In genomic region chr3:170524072-170524471, GRCh38 we compare ENCODE assay signal across 22 cellular contexts.
DNase-seq lines count a peak whose midpoint lies in the region; ATAC-seq, FAIRE-seq and TF ChIP-seq lines count a peak whose summit lies in the region.
"Had no signal": no experiment of that assay in that cellular context is flagged by ENCODE, and none has a peak within 500 bp of the region (broad histone marks: within the 10 kb centered on the region; RNA-seq: fewer than 3 reads in every experiment).

No MANE protein-coding gene starts in this region.

- H3K4me1 ChIP-seq in suprapubic skin: no peaks in the 10 kb centered on the region
- H3K4me1 ChIP-seq: esophagus muscularis mucosa, vagina had no signal

- no peaks in the 10 kb centered on the region for H3K9me3 ChIP-seq in suprapubic skin
- H3K9me3 ChIP-seq: esophagus muscularis mucosa, vagina had no signal

- TF ChIP-seq CTCF in bronchial epithelial cell (IDR thresholded peaks at IDR 0.05; ENCODE audit: insufficient read depth, low read length, severe bottlenecking) (no peak), suprapubic skin (IDR thresholded peaks at IDR 0.05) (no peak)

- ATAC-seq in esophagus mucosa (no peak), GM19035 (IDR thresholded peaks at IDR 0.05; ENCODE audit: unreplicated experiment) (no peak)
- ATAC-seq: activated CD4-positive, alpha-beta T cell treated with anti-CD3 and anti-CD28 coated beads for 36 hours; CD8-positive, alpha-beta T cell had no signal

- FAIRE-seq in bronchial epithelial cell (lab: Jason Lieb, UNC): peak; percentile 58
- FAIRE-seq: GM18507, TTC549 had no signal

- TF ChIP-seq POLR2A in suprapubic skin (IDR thresholded peaks at IDR 0.05): no peak

- H3K27ac ChIP-seq in suprapubic skin: no peak overlapping the region
- H3K27ac ChIP-seq: esophagus muscularis mucosa, KMS-11, vagina had no signal

- H3K36me3 ChIP-seq in bronchial epithelial cell (ENCODE audit: control insufficient read depth, insufficient read depth, low read length): no peaks in the 10 kb centered on the region
- no peaks in the 10 kb centered on the region for H3K36me3 ChIP-seq in suprapubic skin
- H3K36me3 ChIP-seq: esophagus muscularis mucosa, vagina had no signal

- TF ChIP-seq EP300 in suprapubic skin (IDR thresholded peaks at IDR 0.05): no peak

- H3K27me3 ChIP-seq in bronchial epithelial cell (ENCODE audit: control insufficient read depth, insufficient read depth, low read length): no peaks in the 10 kb centered on the region
- no peaks in the 10 kb centered on the region for H3K27me3 ChIP-seq in suprapubic skin
- H3K27me3 ChIP-seq: vagina had no signal

- H3K4me3 ChIP-seq in bronchial epithelial cell (ENCODE audit: low read depth, low read length): no peak overlapping the region
- no peak overlapping the region for H3K4me3 ChIP-seq in skeletal muscle cell (ENCODE audit: low read depth, low read length)
- H3K4me3 ChIP-seq in suprapubic skin: no peak overlapping the region
- H3K4me3 ChIP-seq: esophagus muscularis mucosa, vagina had no signal

- DNase-seq in NCI-H82 (lab: John Stamatoyannopoulos, UW) (peak; percentile 43), NCI-H82 treated with DMSO at 0.1 percent for 48 hours (lab: John Stamatoyannopoulos, UW; ENCODE audit: unreplicated experiment) (no peak), NCI-H1105 treated with DMSO at 0.1 percent for 48 hours (lab: John Stamatoyannopoulos, UW) (peak; percentile 41), bronchial epithelial cell (ENCODE audit: low read depth) (no peak), skeletal muscle cell (ENCODE audit: low read depth) (peak; percentile 43), suprapubic skin (ENCODE audit: low spot score in 2 of 2) (no peak)
- DNase-seq: activated CD4-positive, alpha-beta T cell treated with anti-CD3 and anti-CD28 coated beads for 36 hours; CD8-positive, alpha-beta T cell; head of caudate nucleus; immature natural killer cell; occipital lobe; retina; Right ventricle myocardium superior; stimulated activated CD4-positive, alpha-beta T cell treated with anti-CD3 and anti-CD28 coated beads, Interleukin-12 subunit alpha, Interleukin-12 subunit beta, amount 100 ng/mL, for 4 hours; substantia nigra had no signal

Comparison
In these comparisons a context has a peak if more than half of its experiments do, and no peak if none do; other contexts are left out.
1. DNase-seq: peak in NCI-H82 (single experiment), NCI-H1105 treated with DMSO at 0.1 percent for 48 hours (single experiment) and skeletal muscle cell (single experiment); none in NCI-H82 treated with DMSO at 0.1 percent for 48 hours (single experiment), bronchial epithelial cell (single experiment) and suprapubic skin (0 of 2).